In the genomic region with DNA sequence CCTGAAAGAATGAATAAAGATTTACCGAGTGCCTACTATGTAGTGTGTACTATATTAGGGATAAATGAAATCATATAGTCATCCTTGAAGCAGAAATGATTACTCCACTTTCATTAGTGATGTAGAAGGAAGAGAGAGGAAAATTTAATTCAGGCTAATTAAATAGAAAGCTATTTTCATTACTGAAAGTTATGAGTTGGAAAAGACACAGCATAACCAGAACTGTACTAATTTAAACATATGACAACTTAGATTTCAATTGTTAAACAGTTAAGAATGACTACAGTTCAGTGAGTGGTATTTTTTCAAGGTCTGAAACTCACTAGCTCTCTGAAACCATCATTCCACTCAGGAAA, we compare ENCODE assay signal across 25 cellular contexts.
DNase-seq lines count a peak whose midpoint lies in the region; ATAC-seq, FAIRE-seq and TF ChIP-seq lines count a peak whose summit lies in the region.
"Had no signal": no experiment of that assay in that cellular context is flagged by ENCODE, and none has a peak within 500 bp of the region (broad histone marks: within the 10 kb centered on the region; RNA-seq: fewer than 3 reads in every experiment).

No MANE protein-coding gene starts in this region.

- no TSS peak for BruUV-seq in Calu3 (replicated peaks; lab: Mats Ljungman, UMichigan)
- no TSS peak for BruUV-seq in GM12878 (replicated peaks; lab: Mats Ljungman, UMichigan)

- no peak overlapping the region for H2AK5ac ChIP-seq in mesenchymal stem cell (ENCODE audit: low read length, severe bottlenecking)

- TF ChIP-seq CTCF in Calu3 (IDR thresholded peaks at IDR 0.05; ENCODE audit: unreplicated experiment) (no peak), GM12878 (IDR thresholded peaks at IDR 0.05 in 2 of 3, conservative IDR thresholded peaks at IDR 0.05 in 1 of 3; ENCODE audit: control insufficient read depth in 2 of 3, extremely low read depth in 1 of 3, insufficient read depth in 1 of 3, low read depth in 3 of 3, low read length in 3 of 3) (no peak), stomach (IDR thresholded peaks at IDR 0.05) (no peak), endodermal cell (conservative IDR thresholded peaks at IDR 0.05) (no peak)

- H3K4me3 ChIP-seq in GM12878 (no peak overlapping the region), mesenchymal stem cell (ENCODE audit: insufficient read depth in 1 of 2, low read depth in 1 of 2, low read length in 2 of 2) (peak overlapping the region in 1 of 2 experiments; percentile 28), subcutaneous abdominal adipose tissue (ENCODE audit: low read depth in 1 of 5, low read length in 5 of 5) (no peak overlapping the region), stomach (no peak overlapping the region), endodermal cell (ENCODE audit: low read length) (no peak overlapping the region)
- H3K4me3 ChIP-seq: Peyer's patch, tibial artery had no signal

- no peak overlapping the region for H4K91ac ChIP-seq in mesenchymal stem cell (ENCODE audit: low read length)

- POLR2A ChIA-PET in GM12878 (lab: Charles Lee), result interaction anchor here (0.6 to 2.6 kb wide), 4 partner anchors 14 to 63 kb away, joined by 3 to 7 read pairs (median 3); no protein-coding TSS in a partner anchor

- H2AFZ ChIP-seq in GM12878 (ENCODE audit: control insufficient read depth, low read depth, low read length) (no peak overlapping the region), mesenchymal stem cell (ENCODE audit: low read depth, low read length) (no peak overlapping the region)

- peaks cover 6% of the 10 kb centered on the region for H3K79me1 ChIP-seq in mesenchymal stem cell (replicated peaks; ENCODE audit: low read length, poor library complexity, severe bottlenecking)

- RAD21 ChIA-PET in GM12878 (lab: Charles Lee; ENCODE audit: unreplicated experiment), result interaction anchor here (0.7 to 2.2 kb wide), 16 partner anchors 9 to 62 kb away, joined by 3 to 10 read pairs (median 5); a partner anchor contains a TSS

- H3K4me3 Mint-ChIP-seq in Calu3 (ENCODE audit: low read depth, unreplicated experiment) (peak overlapping the region; percentile 3), endodermal cell (no peak overlapping the region)
- H3K4me3 Mint-ChIP-seq: activated CD4-positive, alpha-beta T cell treated with anti-CD3 and anti-CD28 coated beads, Interleukin-2, amount 10 ng/mL, durations not matched to agents 24 days and 14 days; activated naive CD4-positive, alpha-beta T cell treated with anti-CD3 and anti-CD28 coated beads, Interleukin-2, amount 50 U/mL, for 24 hours; activated T-helper 1 cell treated with anti-CD3 and anti-CD28 coated beads, Interleukin-12 subunit alpha, Interleukin-12 subunit beta, Interleukin-2, Interleukin-4 antibody, amounts not matched to agents 30 ng/mL and 10 ng/mL and 1 ng/mL, durations not matched to agents 14 hours and 24 hours and 36 hours; nephron progenitor cell; stimulated activated naive B cell treated with anti-CD40 and anti-IgM and Interleukin-4, amounts not matched to agents 10 μg/mL and 1 μg/mL and 100 μg/mL, for 72 hours; T-helper 17 cell had no signal

- H3K14ac ChIP-seq in mesenchymal stem cell (ENCODE audit: low read length in 2 of 2), result no peak overlapping the region

- no peak overlapping the region for H2BK15ac ChIP-seq in mesenchymal stem cell (ENCODE audit: low read depth, poor library complexity, severe bottlenecking)

- TF ChIP-seq POLR2A in GM12878 (IDR thresholded peaks at IDR 0.05; ENCODE audit: low read depth, low read length) (no peak), stomach (IDR thresholded peaks at IDR 0.05) (no peak)

- no peak overlapping the region for H3K18ac ChIP-seq in mesenchymal stem cell (ENCODE audit: low read depth in 1 of 2, low read length in 2 of 2)

- SMC1A ChIA-PET in GM12878 (lab: Charles Lee; ENCODE audit: uncharacterized antibody, unreplicated experiment), result interaction anchor here (0.7 to 10.6 kb wide), 21 partner anchors 10 to 181 kb away, joined by 3 to 213 read pairs (median 5); no protein-coding TSS in a partner anchor

- H3K36me3 Mint-ChIP-seq in Calu3 (ENCODE audit: insufficient read depth, unreplicated experiment) (peaks cover 5% of the 10 kb centered on the region), endodermal cell (ENCODE audit: low read depth) (no peaks in the 10 kb centered on the region)
- H3K36me3 Mint-ChIP-seq: activated naive CD4-positive, alpha-beta T cell treated with anti-CD3 and anti-CD28 coated beads, Interleukin-2, amount 50 U/mL, for 24 hours; stimulated activated naive B cell treated with anti-CD40 and anti-IgM and Interleukin-4, amounts not matched to agents 10 μg/mL and 1 μg/mL and 100 μg/mL, for 72 hours had no signal

- H3K27me3 ChIP-seq in GM12878 (replicated peaks in 1 of 2; ENCODE audit: control insufficient read depth in 2 of 2, insufficient read depth in 2 of 2, low read length in 1 of 2) (no peaks in the 10 kb centered on the region), mesenchymal stem cell (ENCODE audit: control insufficient read depth in 1 of 2, insufficient read depth in 1 of 2, low read length in 2 of 2) (no peaks in the 10 kb centered on the region), subcutaneous abdominal adipose tissue (ENCODE audit: control insufficient read depth in 5 of 5, insufficient read depth in 4 of 5, low read length in 5 of 5) (no peaks in the 10 kb centered on the region), stomach (no peaks in the 10 kb centered on the region), endodermal cell (ENCODE audit: control insufficient read depth, insufficient read depth, low read length, poor library complexity, severe bottlenecking) (no peaks in the 10 kb centered on the region)
- H3K27me3 ChIP-seq: ascending aorta, Peyer's patch, tibial artery had no signal

- H3K23ac ChIP-seq in mesenchymal stem cell (ENCODE audit: low read length in 2 of 2), result no peak overlapping the region

- no peak for TF ChIP-seq RAD21 in GM12878 (IDR thresholded peaks at IDR 0.05; ENCODE audit: insufficient read depth, low read depth, low read length)

- H3K4me1 ChIP-seq in GM12878 (ENCODE audit: control insufficient read depth, insufficient read depth, low read length), result no peaks in the 10 kb centered on the region
- H3K4me1 ChIP-seq in mesenchymal stem cell (ENCODE audit: control insufficient read depth, insufficient read depth, low read depth, low read length), result peaks cover 2% of the 10 kb centered on the region
- H3K4me1 ChIP-seq in subcutaneous abdominal adipose tissue (ENCODE audit: control insufficient read depth in 5 of 5, insufficient read depth in 5 of 5, low read length in 5 of 5), result peaks cover 0 to 30% (median 18%) of the 10 kb centered on the region in 5 donors
- peaks cover 0 to 14% (median 3%) of the 10 kb centered on the region in 4 donors for H3K4me1 ChIP-seq in stomach
- H3K4me1 ChIP-seq in endodermal cell (ENCODE audit: control insufficient read depth, insufficient read depth, low read length), result no peaks in the 10 kb centered on the region

- DNase-seq in Calu3 (no peak), GM12878 (ENCODE audit: low read depth, low spot score) (no peak), mesenchymal stem cell (no peak), NCI-H1417 (lab: John Stamatoyannopoulos, UW) (no peak), stomach (no peak), HCEC 1CT (no peak), endodermal cell (no peak)
- DNase-seq: activated CD4-positive, alpha-beta T cell treated with anti-CD3 and anti-CD28 coated beads, Interleukin-2, amount 10 ng/mL, durations not matched to agents 24 days and 14 days; effector CD8-positive, alpha-beta T cell; left cardiac atrium; mesendoderm; NCI-H1105; NCI-H2029 treated with DMSO at 0.1 percent for 48 hours; NCI-H345; nephron progenitor cell; Peyer's patch; small intestine; stimulated activated naive B cell treated with anti-CD40 and anti-IgM and Interleukin-4, amounts not matched to agents 10 μg/mL and 1 μg/mL and 100 μg/mL, for 72 hours; T-helper 17 cell; tibial artery had no signal

- H3K9me3 ChIP-seq in GM12878 (replicated peaks; ENCODE audit: control insufficient read depth, insufficient read depth, low read length), result no peaks in the 10 kb centered on the region
- H3K9me3 ChIP-seq in mesenchymal stem cell (ENCODE audit: control insufficient read depth, low read length), result no peaks in the 10 kb centered on the region
- H3K9me3 ChIP-seq in subcutaneous abdominal adipose tissue (ENCODE audit: control insufficient read depth in 5 of 5, low read length in 5 of 5), result no peaks in the 10 kb centered on the region
- no peaks in the 10 kb centered on the region for H3K9me3 ChIP-seq in stomach
- H3K9me3 ChIP-seq in endodermal cell (ENCODE audit: control insufficient read depth, low read length), result peaks cover 5% of the 10 kb centered on the region
- H3K9me3 ChIP-seq: ascending aorta, Peyer's patch, tibial artery had no signal

- H4K20me1 ChIP-seq in GM12878 (ENCODE audit: control insufficient read depth, insufficient read depth), result no peaks in the 10 kb centered on the region

- no peaks in the 10 kb centered on the region for H3K36me3 ChIP-seq in GM12878 (ENCODE audit: control insufficient read depth in 2 of 2, insufficient read depth in 2 of 2, low read length in 1 of 2)
- H3K36me3 ChIP-seq in mesenchymal stem cell (ENCODE audit: control insufficient read depth in 1 of 2, insufficient read depth in 2 of 2, low read depth in 1 of 2, low read length in 2 of 2), result peaks cover 0 to 3% of the 10 kb centered on the region in 2 experiments
- peaks cover 0 to 2% (median 0%) of the 10 kb centered on the region in 5 donors for H3K36me3 ChIP-seq in subcutaneous abdominal adipose tissue (ENCODE audit: control insufficient read depth in 5 of 5, insufficient read depth in 5 of 5, low read length in 5 of 5)
- no peaks in the 10 kb centered on the region for H3K36me3 ChIP-seq in stomach
- H3K36me3 ChIP-seq in endodermal cell (ENCODE audit: control insufficient read depth, insufficient read depth, low read length), result no peaks in the 10 kb centered on the region
- H3K36me3 ChIP-seq: ascending aorta, Peyer's patch, tibial artery had no signal

- FAIRE-seq in GM12878 (lab: Jason Lieb, UNC), result no peak
- FAIRE-seq: small intestine had no signal

- in situ Hi-C loops in GM12878 (cut with MboI), result no loop called here

- 64% methylated on average over 1 of the region's 1 CpG for WGBS in GM12878 (ENCODE audit: insufficient coverage, insufficient replicate concordance, low lambda C conversion rate, missing lambda C conversion rate)
- WGBS in mesenchymal stem cell, result 100% methylated on average over 1 of the region's 1 CpG
- WGBS in stomach, 5 donors, result 33 to 56% (median 43%) methylated on average over 1 of the region's 1 CpG
- 100% methylated on average over 1 of the region's 1 CpG; no CpG with 5 or more reads in 1 of the 2 experiments for WGBS in endodermal cell (ENCODE audit: insufficient coverage in 1 of 2, insufficient read length in 1 of 2), 2 experiments

- CTCF ChIA-PET in Calu3 (lab: Charles Lee) (interaction anchor here (1.9 kb wide), 1 partner anchor 10 kb away, joined by 4 read pairs; no protein-coding TSS in a partner anchor), GM12878 (lab: Yijun Ruan, JAX) (interaction anchor here (0.9 to 1.9 kb wide), 9 partner anchors 13 to 129 kb away, joined by 3 to 8 read pairs (median 4); no protein-coding TSS in a partner anchor)

- TF ChIP-seq EP300 in GM12878 (IDR thresholded peaks at IDR 0.05; ENCODE audit: borderline replicate concordance in 1 of 2, control insufficient read depth in 1 of 2, low read depth in 2 of 2, low read length in 2 of 2) (no peak), stomach (IDR thresholded peaks at IDR 0.05) (no peak)

- H2BK5ac ChIP-seq in mesenchymal stem cell (ENCODE audit: low read depth, low read length, poor library complexity, severe bottlenecking), result no peak overlapping the region

- H3K4me1 Mint-ChIP-seq in Calu3 (ENCODE audit: low read depth, unreplicated experiment), result peaks cover 74% of the 10 kb centered on the region
- peaks cover 3% of the 10 kb centered on the region for H3K4me1 Mint-ChIP-seq in endodermal cell
- H3K4me1 Mint-ChIP-seq: activated CD4-positive, alpha-beta T cell treated with anti-CD3 and anti-CD28 coated beads, Interleukin-2, amount 10 ng/mL, durations not matched to agents 24 days and 14 days; activated naive CD4-positive, alpha-beta T cell treated with anti-CD3 and anti-CD28 coated beads, Interleukin-2, amount 50 U/mL, for 24 hours; stimulated activated naive B cell treated with anti-CD40 and anti-IgM and Interleukin-4, amounts not matched to agents 10 μg/mL and 1 μg/mL and 100 μg/mL, for 72 hours; T-helper 17 cell had no signal

- no peak overlapping the region for H2BK12ac ChIP-seq in mesenchymal stem cell (ENCODE audit: low read length in 2 of 2)

- peaks cover 6% of the 10 kb centered on the region for H3K9me3 Mint-ChIP-seq in Calu3 (ENCODE audit: low read depth, unreplicated experiment)
- H3K9me3 Mint-ChIP-seq in endodermal cell, result no peaks in the 10 kb centered on the region
- H3K9me3 Mint-ChIP-seq: activated CD4-positive, alpha-beta T cell treated with anti-CD3 and anti-CD28 coated beads, Interleukin-2, amount 10 ng/mL, durations not matched to agents 24 days and 14 days; activated naive CD4-positive, alpha-beta T cell treated with anti-CD3 and anti-CD28 coated beads, Interleukin-2, amount 50 U/mL, for 24 hours; activated T-helper 1 cell treated with anti-CD3 and anti-CD28 coated beads, Interleukin-12 subunit alpha, Interleukin-12 subunit beta, Interleukin-2, Interleukin-4 antibody, amounts not matched to agents 30 ng/mL and 10 ng/mL and 1 ng/mL, durations not matched to agents 14 hours and 24 hours and 36 hours; stimulated activated naive B cell treated with anti-CD40 and anti-IgM and Interleukin-4, amounts not matched to agents 10 μg/mL and 1 μg/mL and 100 μg/mL, for 72 hours had no signal

- H3K27ac ChIP-seq in GM12878 (ENCODE audit: control insufficient read depth, insufficient read depth), result no peak overlapping the region
- no peak overlapping the region for H3K27ac ChIP-seq in mesenchymal stem cell (ENCODE audit: low read length, poor library complexity, severe bottlenecking)
- H3K27ac ChIP-seq in subcutaneous abdominal adipose tissue (ENCODE audit: low read depth, low read length), result peak overlapping the region; percentile 34
- H3K27ac ChIP-seq in stomach, result peak overlapping the region in 1 of 5 donors; percentile 51
- no peak overlapping the region for H3K27ac ChIP-seq in endodermal cell (ENCODE audit: low read depth, low read length)
- H3K27ac ChIP-seq: C4-2B had no signal

- H3K4me2 ChIP-seq in GM12878 (ENCODE audit: control insufficient read depth, insufficient read depth) (no peak overlapping the region), mesenchymal stem cell (ENCODE audit: low read length, poor library complexity, severe bottlenecking) (no peak overlapping the region)

- no peak overlapping the region for H3K4ac ChIP-seq in mesenchymal stem cell (ENCODE audit: low read depth in 1 of 2, low read length in 2 of 2)

- H3K27ac Mint-ChIP-seq in Calu3 (ENCODE audit: unreplicated experiment), result peak overlapping the region; percentile 44
- no peak overlapping the region for H3K27ac Mint-ChIP-seq in endodermal cell
- H3K27ac Mint-ChIP-seq: activated CD4-positive, alpha-beta T cell treated with anti-CD3 and anti-CD28 coated beads, Interleukin-2, amount 10 ng/mL, durations not matched to agents 24 days and 14 days; activated naive CD4-positive, alpha-beta T cell treated with anti-CD3 and anti-CD28 coated beads, Interleukin-2, amount 50 U/mL, for 24 hours; activated T-helper 1 cell treated with anti-CD3 and anti-CD28 coated beads, Interleukin-12 subunit alpha, Interleukin-12 subunit beta, Interleukin-2, Interleukin-4 antibody, amounts not matched to agents 30 ng/mL and 10 ng/mL and 1 ng/mL, durations not matched to agents 14 hours and 24 hours and 36 hours; stimulated activated naive B cell treated with anti-CD40 and anti-IgM and Interleukin-4, amounts not matched to agents 10 μg/mL and 1 μg/mL and 100 μg/mL, for 72 hours; T-helper 17 cell had no signal

- H3K9ac ChIP-seq in GM12878 (ENCODE audit: control insufficient read depth, insufficient read depth, low read length) (no peak overlapping the region), mesenchymal stem cell (ENCODE audit: low read length) (peak overlapping the region; percentile 84), subcutaneous abdominal adipose tissue (ENCODE audit: low read length in 5 of 5) (peak overlapping the region in 2 of 5 donors; percentile 51), endodermal cell (ENCODE audit: extremely low read depth, low read length, poor library complexity, severe bottlenecking) (no peak overlapping the region)

- H4K8ac ChIP-seq in mesenchymal stem cell (ENCODE audit: low read length), result no peak overlapping the region

- H2BK120ac ChIP-seq in mesenchymal stem cell (ENCODE audit: low read depth, low read length), result no peak overlapping the region

- no peaks in the 10 kb centered on the region for H3K79me2 ChIP-seq in GM12878 (ENCODE audit: control insufficient read depth, insufficient read depth, low read length)

- ATAC-seq in GM12878, result peak; percentile 29
- ATAC-seq: stimulated activated naive B cell treated with anti-CD40 and anti-IgM and Interleukin-4, amounts not matched to agents 10 μg/mL and 1 μg/mL and 100 μg/mL, for 72 hours; T-helper 17 cell had no signal

- H3K27me3 Mint-ChIP-seq in Calu3 (ENCODE audit: unreplicated experiment), result no peaks in the 10 kb centered on the region
- H3K27me3 Mint-ChIP-seq in endodermal cell (ENCODE audit: insufficient read depth), result no peaks in the 10 kb centered on the region

- intact Hi-C loops in Calu3 (cut with micrococcal nuclease; ENCODE audit: unreplicated experiment), result no loop called here
- intact Hi-C loops in GM12878 (cut with micrococcal nuclease; ENCODE audit: unreplicated experiment), result no loop called here
- intact Hi-C loops in stomach (cut with DNase I; ENCODE audit: low total_unique reads), result no loop called here
